In genomic region chr18:13576598-13576997, GRCh38 we compare ENCODE assay signal across 11 cellular contexts.
DNase-seq lines count a peak whose midpoint lies in the region; ATAC-seq, FAIRE-seq and TF ChIP-seq lines count a peak whose summit lies in the region.
"Had no signal": no experiment of that assay in that cellular context is flagged by ENCODE, and none has a peak within 500 bp of the region (broad histone marks: within the 10 kb centered on the region; RNA-seq: fewer than 3 reads in every experiment).

No MANE protein-coding gene starts in this region.

- H3K4me3 ChIP-seq in CD8-positive, alpha-beta memory T cell (ENCODE audit: low read length) = no peak overlapping the region
- H3K4me3 ChIP-seq in astrocyte (ENCODE audit: insufficient read depth, low read depth, low read length) = no peak overlapping the region
- no peak overlapping the region for H3K4me3 ChIP-seq in HepG2 (replicated peaks in 1 of 3; ENCODE audit: insufficient read depth in 1 of 3, low read depth in 2 of 3, low read length in 3 of 3)

- no peak overlapping the region for H3K4me2 ChIP-seq in astrocyte (ENCODE audit: low read length)
- no peak overlapping the region for H3K4me2 ChIP-seq in HepG2 (ENCODE audit: low read depth, low read length)

- intact Hi-C loops in HepG2 (cut with micrococcal nuclease; ENCODE audit: unreplicated experiment) = no loop called here

- H3K9me3 Mint-ChIP-seq in CD8-positive, alpha-beta memory T cell = no peaks in the 10 kb centered on the region
- H3K9me3 Mint-ChIP-seq in astrocyte (ENCODE audit: unreplicated experiment) = no peaks in the 10 kb centered on the region

- WGBS in HepG2 (ENCODE audit: low lambda C conversion rate) = 97% methylated on average over 6 of the region's 6 CpGs

- ATAC-seq in GM19395 (IDR thresholded peaks at IDR 0.05; ENCODE audit: unreplicated experiment) (peak; percentile 28), HG03097 (IDR thresholded peaks at IDR 0.05; ENCODE audit: low FRiP score, unreplicated experiment) (peak; percentile 12), HepG2 (no peak)
- ATAC-seq: HCT116 had no signal

- no peaks in the 10 kb centered on the region for H4K20me1 ChIP-seq in astrocyte (ENCODE audit: insufficient read depth, low read length)
- peaks cover 5% of the 10 kb centered on the region; the same call in 1 of the 2 replicates for H4K20me1 ChIP-seq in HepG2 (ENCODE audit: insufficient read depth, low read length)

- no peaks in the 10 kb centered on the region for H3K9me3 ChIP-seq in CD8-positive, alpha-beta memory T cell (ENCODE audit: low read length)
- H3K9me3 ChIP-seq in astrocyte (ENCODE audit: insufficient read depth, low read depth, low read length) (no peaks in the 10 kb centered on the region), HepG2 (ENCODE audit: low read length) (no peaks in the 10 kb centered on the region)

- in situ Hi-C loops in HepG2 (cut with HindIII; ENCODE audit: extremely low pct_ligation_motif_present, low pct_unique_long_range_greater_than_20kb) = no loop called here

- no peaks in the 10 kb centered on the region for H3K36me3 ChIP-seq in CD8-positive, alpha-beta memory T cell (ENCODE audit: insufficient read depth, low read length)
- H3K36me3 ChIP-seq in astrocyte (ENCODE audit: insufficient read depth, low read length) (no peaks in the 10 kb centered on the region), HepG2 (replicated peaks in 1 of 2; ENCODE audit: control insufficient read depth in 1 of 2, insufficient read depth in 2 of 2, low read length in 2 of 2) (no peaks in the 10 kb centered on the region)

- peak overlapping the region in 4 of 7 donors; percentile 16 to 77 (median 69) for H3K4me3 Mint-ChIP-seq in CD8-positive, alpha-beta memory T cell
- H3K4me3 Mint-ChIP-seq in astrocyte (ENCODE audit: unreplicated experiment) = no peak overlapping the region

- POLR2A ChIA-PET in CD8-positive, alpha-beta memory T cell (lab: Charles Lee) = no interaction called here
- POLR2A ChIA-PET in HepG2 (lab: Yijun Ruan, JAX) = no interaction called here

- TF ChIP-seq EP300 in HepG2 (IDR thresholded peaks at IDR 0.05; ENCODE audit: low read depth in 2 of 2, low read length in 2 of 2) (no peak), HepG2 (CRISPR knock-in tag; IDR thresholded peaks at IDR 0.05; ENCODE audit: borderline replicate concordance) (no peak)

- H3K27me3 ChIP-seq in CD8-positive, alpha-beta memory T cell (ENCODE audit: insufficient read depth, low read length, poor library complexity, severe bottlenecking) = no peaks in the 10 kb centered on the region
- H3K27me3 ChIP-seq in astrocyte (ENCODE audit: insufficient read depth, low read length) (peaks cover 4% of the 10 kb centered on the region), HepG2 (ENCODE audit: control insufficient read depth in 1 of 2, insufficient read depth in 2 of 2, low read length in 2 of 2) (no peaks in the 10 kb centered on the region)

- H3K27ac ChIP-seq in CD8-positive, alpha-beta memory T cell (ENCODE audit: low read depth, low read length) = no peak overlapping the region
- no peak overlapping the region for H3K27ac ChIP-seq in astrocyte (ENCODE audit: low read depth, low read length)
- no peak overlapping the region for H3K27ac ChIP-seq in HepG2 (ENCODE audit: extremely low read length, insufficient read depth, low read length)

- H3K4me1 ChIP-seq in CD8-positive, alpha-beta memory T cell (ENCODE audit: insufficient read depth, low read length) = peaks cover 20% of the 10 kb centered on the region
- H3K4me1 ChIP-seq in astrocyte (ENCODE audit: insufficient read depth, low read length) = no peaks in the 10 kb centered on the region
- no peaks in the 10 kb centered on the region for H3K4me1 ChIP-seq in HepG2 (ENCODE audit: insufficient read depth, low read length)

- H3K4me1 Mint-ChIP-seq in CD8-positive, alpha-beta memory T cell = peaks cover 27 to 46% (median 35%) of the 10 kb centered on the region in 3 donors
- H3K4me1 Mint-ChIP-seq in astrocyte (ENCODE audit: low read depth, unreplicated experiment) = peaks cover 51% of the 10 kb centered on the region

- H3K27ac Mint-ChIP-seq in CD8-positive, alpha-beta memory T cell = peak overlapping the region in 1 of 8 donors; percentile 56
- peak overlapping the region; percentile 76 for H3K27ac Mint-ChIP-seq in astrocyte (ENCODE audit: unreplicated experiment)

- no peak overlapping the region for H3K9ac ChIP-seq in astrocyte (ENCODE audit: low read length)
- H3K9ac ChIP-seq in HepG2 (ENCODE audit: insufficient read depth, low read depth, low read length) = no peak overlapping the region

- no peak for TF ChIP-seq POLR2A in HepG2 (IDR thresholded peaks at IDR 0.05; ENCODE audit: insufficient read depth in 1 of 2, low read depth in 2 of 2, low read length in 2 of 2)

- FAIRE-seq in astrocyte (lab: Jason Lieb, UNC) (no peak), HepG2 (lab: Jason Lieb, UNC) (no peak)

- H3K27me3 Mint-ChIP-seq in CD8-positive, alpha-beta memory T cell = no peaks in the 10 kb centered on the region
- H3K27me3 Mint-ChIP-seq in astrocyte (ENCODE audit: low read depth, unreplicated experiment) = no peaks in the 10 kb centered on the region

- H3K36me3 Mint-ChIP-seq in CD8-positive, alpha-beta memory T cell = peaks cover 0 to 7% (median 0%) of the 10 kb centered on the region in 3 donors
- H3K36me3 Mint-ChIP-seq in astrocyte (ENCODE audit: low read depth, unreplicated experiment) = no peaks in the 10 kb centered on the region

- CTCF ChIA-PET in CD8-positive, alpha-beta memory T cell (lab: Charles Lee) = interaction anchor here (0.9 kb wide), 2 partner anchors 10 to 13 kb away, joined by 3 read pairs; no protein-coding TSS in a partner anchor
- CTCF ChIA-PET in HepG2 (lab: Yijun Ruan, JAX; ENCODE audit: low intra/inter-chr PET ratio, low total read pairs) = no interaction called here

- H2AFZ ChIP-seq in astrocyte (ENCODE audit: low read depth, low read length) = no peak overlapping the region
- no peak overlapping the region for H2AFZ ChIP-seq in HepG2 (ENCODE audit: low read length)

- no peak for TF ChIP-seq CTCF in astrocyte (IDR thresholded peaks at IDR 0.05; ENCODE audit: insufficient read depth, low read depth, low read length)
- TF ChIP-seq CTCF in HepG2 (CRISPR knock-in tag; IDR thresholded peaks at IDR 0.05) = no peak

- TF ChIP-seq RAD21 in HepG2 (CRISPR knock-in tag; IDR thresholded peaks at IDR 0.05) = no peak

- no peak for DNase-seq in CD8-positive, alpha-beta memory T cell
- DNase-seq in astrocyte (ENCODE audit: low read depth) (no peak), cerebellar cortex (ENCODE audit: low spot score) (no peak), HepG2 (ENCODE audit: low spot score) (no peak), activated gamma-delta T cell treated with Interleukin-2 at 50 U/mL for 16 hours (no peak), hepatic stellate cell (ENCODE audit: low spot score) (no peak)
- DNase-seq: activated CD4-positive, alpha-beta T cell treated with anti-CD3 and anti-CD28 coated beads for 1 hour; Calu3 had no signal

- no TSS peak for BruUV-seq in HepG2 (replicated peaks; lab: Mats Ljungman, UMichigan)

- H3K79me2 ChIP-seq in astrocyte (ENCODE audit: insufficient read depth, low read length) (no peaks in the 10 kb centered on the region), HepG2 (ENCODE audit: insufficient read depth, low read length) (no peaks in the 10 kb centered on the region)

TF ChIP-seq in HepG2, 621 proteins besides CTCF, POLR2A, EP300 and RAD21:
- no peak for TF ChIP-seq RFX5 (IDR thresholded peaks at IDR 0.05; ENCODE audit: low read depth, low read length)
